Comparison of ENCODE assay signal across 10 cellular contexts in genomic region chr18:70418551-70419311, GRCh38.
DNase-seq lines count a peak whose midpoint lies in the region; ATAC-seq and TF ChIP-seq lines count a peak whose summit lies in the region.
"Had no signal": no experiment of that assay in that cellular context is flagged by ENCODE, and none has a peak within 500 bp of the region (broad histone marks: within the 10 kb centered on the region; RNA-seq: fewer than 3 reads in every experiment).

No MANE protein-coding gene starts in this region.

- no peak overlapping the region for H3K27ac ChIP-seq in left ventricle myocardium inferior (replicated peaks)
- H3K27ac ChIP-seq: tibial artery had no signal

- no peaks in the 10 kb centered on the region for H3K27me3 ChIP-seq in left ventricle myocardium inferior (ENCODE audit: low read depth)
- H3K27me3 ChIP-seq: tibial artery had no signal

- intact Hi-C loops in left ventricle myocardium inferior (cut with micrococcal nuclease), result no loop called here

- H3K9me3 Mint-ChIP-seq in osteocyte (ENCODE audit: unreplicated experiment), result no peaks in the 10 kb centered on the region
- H3K9me3 Mint-ChIP-seq: activated naive CD4-positive, alpha-beta T cell treated with anti-CD3 and anti-CD28 coated beads, Interleukin-2, amount 50 U/mL, for 24 hours had no signal

- ATAC-seq in GM18858 (IDR thresholded peaks at IDR 0.05; ENCODE audit: unreplicated experiment), result peak; percentile 100
- peak; percentile 99 for ATAC-seq in GM21381 (IDR thresholded peaks at IDR 0.05; ENCODE audit: unreplicated experiment)
- peak; percentile 97 for ATAC-seq in HG03066 (IDR thresholded peaks at IDR 0.05; ENCODE audit: low read depth, unreplicated experiment)

- peaks cover 52% of the 10 kb centered on the region for H3K4me1 ChIP-seq in left ventricle myocardium inferior

- H3K27me3 Mint-ChIP-seq in osteocyte (ENCODE audit: unreplicated experiment), result no peaks in the 10 kb centered on the region
- H3K27me3 Mint-ChIP-seq: activated naive CD4-positive, alpha-beta T cell treated with anti-CD3 and anti-CD28 coated beads, Interleukin-2, amount 50 U/mL, for 24 hours had no signal

- no peaks in the 10 kb centered on the region for H3K36me3 Mint-ChIP-seq in osteocyte (ENCODE audit: unreplicated experiment)
- H3K36me3 Mint-ChIP-seq: activated naive CD4-positive, alpha-beta T cell treated with anti-CD3 and anti-CD28 coated beads, Interleukin-2, amount 50 U/mL, for 24 hours had no signal

- H3K4me3 ChIP-seq in fibroblast of villous mesenchyme (ENCODE audit: low read depth, low read length) (peak overlapping the region; percentile 43), left ventricle myocardium inferior (no peak overlapping the region)
- H3K4me3 ChIP-seq: tibial artery had no signal

- H3K4me1 Mint-ChIP-seq in osteocyte (ENCODE audit: unreplicated experiment), result peaks cover 20% of the 10 kb centered on the region
- H3K4me1 Mint-ChIP-seq: activated naive CD4-positive, alpha-beta T cell treated with anti-CD3 and anti-CD28 coated beads, Interleukin-2, amount 50 U/mL, for 24 hours had no signal

- TF ChIP-seq CTCF in fibroblast of villous mesenchyme (IDR thresholded peaks at IDR 0.05; ENCODE audit: insufficient read depth, low read depth, low read length) (no peak), osteocyte (IDR thresholded peaks at IDR 0.05) (no peak), left ventricle myocardium inferior (IDR thresholded peaks at IDR 0.05; ENCODE audit: borderline replicate concordance) (no peak)

- DNase-seq in fibroblast of villous mesenchyme (ENCODE audit: low read depth) (peak; percentile 82), osteocyte (ENCODE audit: extremely low spot score, unreplicated experiment) (no peak), NCI-H82 treated with DMSO at 0.1 percent for 48 hours (lab: John Stamatoyannopoulos, UW; ENCODE audit: unreplicated experiment) (no peak), DMS153 treated with DMSO at 0.1 percent for 48 hours (lab: John Stamatoyannopoulos, UW; ENCODE audit: unreplicated experiment) (no peak), left ventricle myocardium inferior (no peak)
- DNase-seq: tibial artery had no signal

- no peak overlapping the region for H3K4me3 Mint-ChIP-seq in osteocyte (ENCODE audit: unreplicated experiment)
- H3K4me3 Mint-ChIP-seq: activated naive CD4-positive, alpha-beta T cell treated with anti-CD3 and anti-CD28 coated beads, Interleukin-2, amount 50 U/mL, for 24 hours had no signal

- no peaks in the 10 kb centered on the region for H3K36me3 ChIP-seq in left ventricle myocardium inferior
- H3K36me3 ChIP-seq: tibial artery had no signal

- H3K9me3 ChIP-seq in left ventricle myocardium inferior (replicated peaks), result no peaks in the 10 kb centered on the region
- H3K9me3 ChIP-seq: tibial artery had no signal

- H3K27ac Mint-ChIP-seq in osteocyte (ENCODE audit: unreplicated experiment), result no peak overlapping the region
- H3K27ac Mint-ChIP-seq: activated naive CD4-positive, alpha-beta T cell treated with anti-CD3 and anti-CD28 coated beads, Interleukin-2, amount 50 U/mL, for 24 hours had no signal
